ENCODE assay signal across 17 cellular contexts in the genomic region with DNA sequence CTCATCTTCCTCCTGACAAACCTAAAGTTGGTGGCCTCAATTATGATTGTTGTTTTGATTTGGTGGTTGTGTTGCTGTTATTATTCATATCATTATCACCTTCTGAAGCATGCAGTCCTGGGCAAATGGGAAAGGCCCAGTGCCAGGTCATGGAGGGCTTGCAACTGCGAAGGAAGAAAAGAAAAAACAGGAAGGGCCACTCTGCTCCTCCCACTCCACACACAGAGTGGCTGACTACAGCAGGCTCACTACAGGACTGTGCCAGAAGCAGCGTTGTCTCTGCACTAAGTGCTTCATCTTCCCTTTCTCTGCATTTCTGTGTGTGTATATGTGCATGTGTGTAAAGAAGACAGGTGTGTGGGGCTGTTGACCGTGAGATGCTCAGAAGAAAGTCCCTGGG.
"Had no signal": no experiment of that assay in that cellular context is flagged by ENCODE, and none has a peak within 500 bp of the region (broad histone marks: within the 10 kb centered on the region; RNA-seq: fewer than 3 reads in every experiment).

No MANE protein-coding gene starts in this region.

- H3K27ac ChIP-seq: PC-9, Peyer's patch, SJCRH30 had no signal

- H3K36me3 ChIP-seq: Peyer's patch, SJCRH30 had no signal

- H3K27me3 ChIP-seq: Peyer's patch, SJCRH30 had no signal

- H3K4me2 ChIP-seq: PC-9 had no signal

- H3K4me1 ChIP-seq: Peyer's patch, SJCRH30 had no signal

- ATAC-seq: Right ventricle myocardium inferior had no signal

- H2AFZ ChIP-seq: PC-9 had no signal

- H3K9me3 ChIP-seq: Peyer's patch, SJCRH30 had no signal

- H3K4me3 ChIP-seq: PC-9, Peyer's patch, SJCRH30 had no signal

- DNase-seq: KBM-7, NCI-H1048, NCI-H1105, NCI-H1417, NCI-H1436 treated with DMSO at 0.1 percent for 48 hours, NCI-H1694, NCI-H187 treated with DMSO at 0.1 percent for 48 hours, NCI-H2029 treated with DMSO at 0.1 percent for 48 hours, NCI-H2107, NCI-H2227 treated with DMSO at 0.1 percent for 48 hours, NCI-H69, NCI-H774, PC-9, Peyer's patch, SHP77 treated with DMSO at 0.1 percent for 48 hours, SJCRH30 had no signal
